ENCODE assay signal across 13 cellular contexts in genomic region chr6:116314878-116315277, GRCh38. TPM values are rescaled to one million over a fixed set of nuclear protein-coding genes. Genes with fewer than 3 reads are reported as not detected.
DNase-seq lines count a peak whose midpoint lies in the region; ATAC-seq, FAIRE-seq and TF ChIP-seq lines count a peak whose summit lies in the region.
"Had no signal": no experiment of that assay in that cellular context is flagged by ENCODE, and none has a peak within 500 bp of the region (broad histone marks: within the 10 kb centered on the region; RNA-seq: fewer than 3 reads in every experiment).

No MANE protein-coding gene starts in this region.

- H3K79me2 ChIP-seq in GM12878 (ENCODE audit: control insufficient read depth, insufficient read depth, low read length) = no peaks in the 10 kb centered on the region

- TF ChIP-seq POLR2A in GM12878 (IDR thresholded peaks at IDR 0.05; ENCODE audit: low read depth, low read length) = no peak

- H3K27ac ChIP-seq in BLaER1 treated with 17β-estradiol and CSF1 and Interleukin-3, amounts not matched to agents 10 nM and 100 nM = peak overlapping the region in 3 of 11 experiments; percentile 28 to 56 (median 47); a peak in 6 of 22 replicates
- H3K27ac ChIP-seq in GM12878 (ENCODE audit: control insufficient read depth, insufficient read depth) = no peak overlapping the region
- H3K27ac ChIP-seq: RWPE1, uterus had no signal

- H3K27me3 ChIP-seq in BLaER1 treated with 17β-estradiol and CSF1 and Interleukin-3, amounts not matched to agents 10 nM and 100 nM = no peaks in the 10 kb centered on the region
- H3K27me3 ChIP-seq in GM12878 (replicated peaks in 1 of 2; ENCODE audit: control insufficient read depth in 2 of 2, insufficient read depth in 2 of 2, low read length in 1 of 2) = no peaks in the 10 kb centered on the region
- H3K27me3 ChIP-seq: uterus had no signal

- H2AFZ ChIP-seq in GM12878 (ENCODE audit: control insufficient read depth, low read depth, low read length) = peak overlapping the region; percentile 51; the same call in 1 of the 2 replicates

- DNase-seq in GM20000 (ENCODE audit: low spot score) (peak; percentile 8), GM12878 (ENCODE audit: low read depth, low spot score) (peak; percentile 13), left lobe of liver (ENCODE audit: low spot score) (no peak), NCI-H446 (lab: John Stamatoyannopoulos, UW) (no peak), endothelial cell (ENCODE audit: low spot score) (no peak)
- DNase-seq: effector memory CD8-positive, alpha-beta T cell; HCEC 1CT; uterus had no signal

- 0 out of 22 replicates have a peak, but pooled peaks cover 0 to 5% (median 0%) of the 10 kb centered on the region in 11 experiments for H3K36me3 ChIP-seq in BLaER1 treated with 17β-estradiol and CSF1 and Interleukin-3, amounts not matched to agents 10 nM and 100 nM
- H3K36me3 ChIP-seq in GM12878 (ENCODE audit: control insufficient read depth in 2 of 2, insufficient read depth in 2 of 2, low read length in 1 of 2) = no peaks in the 10 kb centered on the region
- H3K36me3 ChIP-seq: uterus had no signal

- no TSS peak for BruUV-seq in GM12878 (replicated peaks; lab: Mats Ljungman, UMichigan)

- in situ Hi-C loops in GM12878 (cut with MboI) = no loop called here

- no peaks in the 10 kb centered on the region for H3K4me1 Mint-ChIP-seq in endothelial cell (ENCODE audit: unreplicated experiment)

- H3K9me3 Mint-ChIP-seq in endothelial cell (ENCODE audit: unreplicated experiment) = no peaks in the 10 kb centered on the region

- no peak for FAIRE-seq in GM12878 (lab: Jason Lieb, UNC)
- FAIRE-seq: astrocyte had no signal

- no peak for TF ChIP-seq RAD21 in GM12878 (IDR thresholded peaks at IDR 0.05; ENCODE audit: insufficient read depth, low read depth, low read length)

- H3K4me3 ChIP-seq in BLaER1 treated with 17β-estradiol and CSF1 and Interleukin-3, amounts not matched to agents 10 nM and 100 nM = no peak overlapping the region
- H3K4me3 ChIP-seq in GM12878 = no peak overlapping the region
- H3K4me3 ChIP-seq: uterus had no signal

- no peak for TF ChIP-seq CTCF in GM20000 (IDR thresholded peaks at IDR 0.05; ENCODE audit: extremely low read depth, missing control alignments)
- TF ChIP-seq CTCF in GM12878 (IDR thresholded peaks at IDR 0.05 in 2 of 3, conservative IDR thresholded peaks at IDR 0.05 in 1 of 3; ENCODE audit: control insufficient read depth in 2 of 3, extremely low read depth in 1 of 3, insufficient read depth in 1 of 3, low read depth in 3 of 3, low read length in 3 of 3) = no peak
- no peak for TF ChIP-seq CTCF in endothelial cell (IDR thresholded peaks at IDR 0.05; ENCODE audit: unreplicated experiment)

- no peak overlapping the region for H3K9ac ChIP-seq in BLaER1 treated with 17β-estradiol and CSF1 and Interleukin-3, amounts not matched to agents 10 nM and 100 nM
- no peak overlapping the region for H3K9ac ChIP-seq in GM12878 (ENCODE audit: control insufficient read depth, insufficient read depth, low read length)

- no peak overlapping the region for H3K4me3 Mint-ChIP-seq in endothelial cell (ENCODE audit: unreplicated experiment)
- H3K4me3 Mint-ChIP-seq: effector memory CD8-positive, alpha-beta T cell had no signal

- CTCF ChIA-PET in GM12878 (lab: Yijun Ruan, JAX) = interaction anchor here (1.4 kb wide), 1 partner anchor 21 kb away, joined by 4 read pairs; no protein-coding TSS in a partner anchor

- SMC1A ChIA-PET in GM12878 (lab: Charles Lee; ENCODE audit: uncharacterized antibody, unreplicated experiment) = interaction anchor here (1.6 kb wide), 1 partner anchor 56 kb away, joined by 4 read pairs; the partner anchor contains the start of gene DSE

- no peaks in the 10 kb centered on the region for H4K20me1 ChIP-seq in BLaER1 treated with 17β-estradiol and CSF1 and Interleukin-3, amounts not matched to agents 10 nM and 100 nM
- no peaks in the 10 kb centered on the region for H4K20me1 ChIP-seq in GM12878 (ENCODE audit: control insufficient read depth, insufficient read depth)

- peaks cover 1% of the 10 kb centered on the region for H3K27me3 Mint-ChIP-seq in endothelial cell (ENCODE audit: unreplicated experiment)
- H3K27me3 Mint-ChIP-seq: effector memory CD8-positive, alpha-beta T cell had no signal

- intact Hi-C loops in GM12878 (cut with micrococcal nuclease; ENCODE audit: unreplicated experiment) = no loop called here

- H3K9me3 ChIP-seq in BLaER1 treated with 17β-estradiol and CSF1 and Interleukin-3, amounts not matched to agents 10 nM and 100 nM (replicated peaks in 1 of 11) = no peaks in the 10 kb centered on the region
- H3K9me3 ChIP-seq in GM12878 (replicated peaks; ENCODE audit: control insufficient read depth, insufficient read depth, low read length) = no peaks in the 10 kb centered on the region
- H3K9me3 ChIP-seq: uterus had no signal

- peak overlapping the region in 9 of 11 experiments; percentile 8 to 75 (median 58); a peak in 13 of 22 replicates for H3K4me2 ChIP-seq in BLaER1 treated with 17β-estradiol and CSF1 and Interleukin-3, amounts not matched to agents 10 nM and 100 nM
- H3K4me2 ChIP-seq in GM12878 (ENCODE audit: control insufficient read depth, insufficient read depth) = peak overlapping the region; percentile 33; the same call in 1 of the 2 replicates

- RAD21 ChIA-PET in GM12878 (lab: Charles Lee; ENCODE audit: unreplicated experiment) = interaction anchor here (0.9 kb wide), 1 partner anchor 56 kb away, joined by 3 read pairs; no protein-coding TSS in a partner anchor

- H3K36me3 Mint-ChIP-seq in endothelial cell (ENCODE audit: low read depth, unreplicated experiment) = no peaks in the 10 kb centered on the region

- H3K27ac Mint-ChIP-seq in endothelial cell (ENCODE audit: unreplicated experiment) = no peak overlapping the region
- H3K27ac Mint-ChIP-seq: effector memory CD8-positive, alpha-beta T cell had no signal

- POLR2A ChIA-PET in GM12878 (lab: Charles Lee) = interaction anchor here (0.6 kb wide), 1 partner anchor 101 kb away, joined by 4 read pairs; no protein-coding TSS in a partner anchor

- H3K4me1 ChIP-seq in BLaER1 treated with 17β-estradiol and CSF1 and Interleukin-3, amounts not matched to agents 10 nM and 100 nM = peaks cover 8 to 62% (median 18%) of the 10 kb centered on the region in 10 experiments
- H3K4me1 ChIP-seq in GM12878 (ENCODE audit: control insufficient read depth, insufficient read depth, low read length) = peaks cover 3% of the 10 kb centered on the region; the same call in 1 of the 2 replicates
- H3K4me1 ChIP-seq: uterus had no signal

- ATAC-seq in HG03565 (IDR thresholded peaks at IDR 0.05; ENCODE audit: unreplicated experiment) (peak; percentile 51), GM12878 (peak; percentile 74), left lobe of liver (no peak), GM18502 (IDR thresholded peaks at IDR 0.05; ENCODE audit: poor library complexity, unreplicated experiment) (no peak)
- ATAC-seq: effector memory CD8-positive, alpha-beta T cell had no signal

- no peak for TF ChIP-seq EP300 in GM12878 (IDR thresholded peaks at IDR 0.05; ENCODE audit: borderline replicate concordance in 1 of 2, control insufficient read depth in 1 of 2, low read depth in 2 of 2, low read length in 2 of 2)

TF ChIP-seq in GM12878, 131 proteins besides CTCF, POLR2A, EP300 and RAD21 (continues in another document):
- TF ChIP-seq IRF4 (IDR thresholded peaks at IDR 0.05; ENCODE audit: low read depth, low read length) (no peak), NBN (IDR thresholded peaks at IDR 0.05) (no peak), EGR1 (IDR thresholded peaks at IDR 0.05; ENCODE audit: borderline replicate concordance in 1 of 2, low read depth in 2 of 2, low read length in 2 of 2) (no peak), SIX5 (IDR thresholded peaks at IDR 0.05; ENCODE audit: low read depth, low read length, severe bottlenecking) (no peak), YY1 (IDR thresholded peaks at IDR 0.05; ENCODE audit: low read depth, low read length) (no peak)

RNA-seq across cellular contexts. Expression of gene TSPYL1, which starts 35.1 kb away (rescaled TPM):
- total RNA-seq in GM12878 (2013; cell fraction: nucleolus; rRNA removed) = 17.3 and 19.3 TPM in 2 replicates
- total RNA-seq in GM12878 (2014; rRNA removed) (40.2 and 45.1 TPM in 2 replicates), GM12878 (2014; rRNA removed; fragmentation: Illumina TruSeq; extraction: Trizol) (34.2 and 35.3 TPM in 2 replicates), GM12878 (2021) (42.7 and 44.1 TPM in 2 replicates), left lobe of liver (52.7 TPM), endothelial cell (ENCODE audit: unreplicated experiment) (76.4 TPM)
- 22.6 TPM for polyA plus RNA-seq in GM12878 (2011; ENCODE audit: low read depth)
- polyA plus RNA-seq in GM12878 (2011; rRNA removed) (28.4 and 28.5 TPM in 2 replicates), GM12878 (2014; fragmentation: Illumina TruSeq; extraction: Trizol) (23.9 and 25.7 TPM in 2 replicates), GM12878 (2014; fragmentation: Nextera tagmentation; extraction: Ambion mirVana) (10 to 100 TPM; 22.9 to 29.9 TPM), GM12878 (2014; rRNA removed) (20.0 and 23.1 TPM in 2 replicates), GM12878 (2016; fragmentation: Nextera tagmentation; extraction: Ambion mirVana) (10 to 100 TPM; 22.9 to 23.4 TPM)
- 18.2 and 22.7 TPM in 2 replicates for polyA plus RNA-seq in GM12878 (2011; cell fraction: cytosol; rRNA removed)
- polyA plus RNA-seq in GM12878 (2011; cell fraction: nucleus; rRNA removed) = 15.3 and 21.6 TPM in 2 replicates
- 31.3 and 39.9 TPM in 2 replicates for polyA plus RNA-seq in GM12878 (2012)
- polyA minus RNA-seq in GM12878 (2011; rRNA and poly(A)+ RNA removed) = 49.3 and 62.0 TPM in 2 replicates
- polyA minus RNA-seq in GM12878 (2011; cell fraction: cytosol; rRNA and poly(A)+ RNA removed) = 17.1 and 19.1 TPM in 2 replicates
- polyA minus RNA-seq in GM12878 (2011; cell fraction: nucleus; rRNA and poly(A)+ RNA removed) = 16.1 and 24.8 TPM in 2 replicates

RNA-seq across cellular contexts. Expression of gene DSE, which starts 55.9 kb away (rescaled TPM):
- 131 and 135 TPM in 2 replicates for total RNA-seq in GM12878 (2013; cell fraction: nucleolus; rRNA removed)
- total RNA-seq in GM12878 (2014; rRNA removed) = 65.3 and 77.4 TPM in 2 replicates
- 62.3 and 63.9 TPM in 2 replicates for total RNA-seq in GM12878 (2014; rRNA removed; fragmentation: Illumina TruSeq; extraction: Trizol)
- 75.1 and 76.4 TPM in 2 replicates for total RNA-seq in GM12878 (2021)
- 20.3 TPM for polyA plus RNA-seq in GM12878 (2011; ENCODE audit: low read depth)
- 12.2 and 12.6 TPM in 2 replicates for polyA plus RNA-seq in GM12878 (2011; rRNA removed)
- 6.7 and 9.5 TPM in 2 replicates for polyA plus RNA-seq in GM12878 (2011; cell fraction: cytosol; rRNA removed)
- 14.6 and 17.6 TPM in 2 replicates for polyA plus RNA-seq in GM12878 (2011; cell fraction: nucleus; rRNA removed)
- polyA plus RNA-seq in GM12878 (2012) = 22.5 and 29.0 TPM in 2 replicates
- 51.8 and 58.9 TPM in 2 replicates for polyA plus RNA-seq in GM12878 (2014; fragmentation: Illumina TruSeq; extraction: Trizol)
- 10 to 100 TPM; 17.1 to 24.2 TPM for polyA plus RNA-seq in GM12878 (2014; fragmentation: Nextera tagmentation; extraction: Ambion mirVana)
- 35.9 and 38.6 TPM in 2 replicates for polyA plus RNA-seq in GM12878 (2014; rRNA removed)
- polyA plus RNA-seq in GM12878 (2016; fragmentation: Nextera tagmentation; extraction: Ambion mirVana) = 10 to 100 TPM; 43.0 TPM
- polyA minus RNA-seq in GM12878 (2011; rRNA and poly(A)+ RNA removed) = 23.2 and 26.4 TPM in 2 replicates
- 3.8 and 3.9 TPM in 2 replicates for polyA minus RNA-seq in GM12878 (2011; cell fraction: cytosol; rRNA and poly(A)+ RNA removed)
- polyA minus RNA-seq in GM12878 (2011; cell fraction: nucleus; rRNA and poly(A)+ RNA removed) = 17.5 and 26.1 TPM in 2 replicates
- 11.7 TPM for total RNA-seq in left lobe of liver
- 26.5 TPM for total RNA-seq in endothelial cell (ENCODE audit: unreplicated experiment)

Comparison
In these comparisons a context has a peak if more than half of its experiments do, and no peak if none do; other contexts are left out.
1. DNase-seq: peak in GM20000 (single experiment) and GM12878 (single experiment); none in left lobe of liver (single experiment), NCI-H446 (0 of 2) and endothelial cell (single experiment).
2. ATAC-seq: peak in HG03565 (single experiment) and GM12878 (single experiment); none in left lobe of liver (single experiment) and GM18502 (single experiment).